8 cellular contexts compared by ENCODE assay signal in genomic region chr10:64041185-64041988, GRCh38.
DNase-seq lines count a peak whose midpoint lies in the region; ATAC-seq and TF ChIP-seq lines count a peak whose summit lies in the region.

No MANE protein-coding gene starts in this region.

- H3K27me3 Mint-ChIP-seq in brain, result peaks cover 6% of the 10 kb centered on the region

- DNase-seq in DMS79 treated with DMSO at 0.1 percent for 48 hours (lab: John Stamatoyannopoulos, UW) (peak; percentile 0), DMS79 (lab: John Stamatoyannopoulos, UW) (no peak), NCI-H187 (lab: John Stamatoyannopoulos, UW) (peak; percentile 2 to 4), UCSD-AML1 (lab: John Stamatoyannopoulos, UW; ENCODE audit: unreplicated experiment) (peak; percentile 67), smooth muscle cell of the brain vasculature (ENCODE audit: low read depth, low spot score) (peak; percentile 33)

- TF ChIP-seq CTCF in brain (conservative IDR thresholded peaks at IDR 0.05), result peak; percentile 100

- H3K36me3 Mint-ChIP-seq in brain, result no peaks in the 10 kb centered on the region

- peak overlapping the region; percentile 38 for H3K4me3 ChIP-seq in iPS-15b (ENCODE audit: low read depth, low read length)

- peak; percentile 91 for ATAC-seq in HG02884 (IDR thresholded peaks at IDR 0.05; ENCODE audit: unreplicated experiment)

- no peaks in the 10 kb centered on the region for H3K4me1 ChIP-seq in iPS-15b (ENCODE audit: control insufficient read depth, insufficient read depth, low read length)

- no peaks in the 10 kb centered on the region for H3K9me3 ChIP-seq in iPS-15b (ENCODE audit: control insufficient read depth, insufficient read depth, low read length)

- H3K36me3 ChIP-seq in iPS-15b (ENCODE audit: control insufficient read depth, insufficient read depth, low read length), result no peaks in the 10 kb centered on the region

- no peaks in the 10 kb centered on the region for H3K9me3 Mint-ChIP-seq in brain

- H3K27me3 ChIP-seq in iPS-15b (ENCODE audit: control insufficient read depth, insufficient read depth, low read length), result no peaks in the 10 kb centered on the region

- no peak overlapping the region for H3K9ac ChIP-seq in iPS-15b (ENCODE audit: low read depth, low read length)

- H3K27ac Mint-ChIP-seq in brain, result peak overlapping the region in 3 of 5 experiments; percentile 12 to 82 (median 61)

- H3K4me3 Mint-ChIP-seq in brain, result peak overlapping the region in 1 of 5 experiments; percentile 15

- H3K4me1 Mint-ChIP-seq in brain, result peaks cover 36% of the 10 kb centered on the region
